In the genomic region with DNA sequence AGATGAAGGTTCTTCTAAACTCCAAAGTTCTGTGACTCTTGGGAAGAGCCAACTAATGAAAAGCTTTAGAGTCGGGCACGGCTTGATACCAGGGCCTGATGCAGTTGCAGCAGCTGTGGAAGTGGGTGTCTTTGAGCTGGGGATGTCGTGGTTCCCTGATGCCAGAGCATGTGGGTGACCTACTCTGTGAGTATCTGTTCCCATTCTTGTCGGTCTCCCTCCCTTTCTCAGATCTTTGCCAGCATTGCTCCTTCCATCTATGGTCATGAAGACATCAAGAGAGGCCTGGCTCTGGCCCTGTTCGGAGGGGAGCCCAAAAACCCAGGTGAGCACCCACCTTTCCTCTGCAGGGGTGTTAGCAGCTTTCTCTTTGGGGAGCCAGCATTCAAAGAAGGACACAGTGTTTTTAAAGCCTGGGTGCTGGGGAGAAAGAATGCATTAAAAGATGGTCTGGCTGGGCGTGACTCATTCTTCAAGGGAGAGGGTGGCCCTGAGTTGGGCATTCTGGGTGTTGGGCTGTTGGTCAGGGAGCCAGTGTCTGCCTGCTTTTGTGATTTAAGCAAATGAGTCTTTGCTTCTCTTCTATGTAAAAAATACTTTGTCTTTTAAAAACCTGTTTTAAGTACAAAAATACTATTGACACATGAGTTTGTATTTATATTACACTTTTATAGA, we compare ENCODE assay signal across 18 cellular contexts.
"Had no signal": no experiment of that assay in that cellular context is flagged by ENCODE, and none has a peak within 500 bp of the region (broad histone marks: within the 10 kb centered on the region; RNA-seq: fewer than 3 reads in every experiment).

No MANE protein-coding gene starts in this region.

- H3K4me3 Mint-ChIP-seq: activated T-helper 17 cell treated with anti-CD3 and anti-CD28 coated beads, Interleukin-2, amount 50 U/mL, for 72 hours; memory B cell; nephron; stimulated activated memory B cell treated with anti-CD40 and anti-IgM and Interleukin-4, amounts not matched to agents 10 μg/mL and 1 μg/mL and 100 μg/mL, for 72 hours; T-cell had no signal

- H3K27ac Mint-ChIP-seq: activated naive CD4-positive, alpha-beta T cell treated with anti-CD3 and anti-CD28 coated beads, Interleukin-2, amount 50 U/mL, for 72 hours; activated T-helper 17 cell treated with anti-CD3 and anti-CD28 coated beads, Interleukin-2, amount 50 U/mL, for 72 hours; memory B cell; nephron; stimulated activated memory B cell treated with anti-CD40 and anti-IgM and Interleukin-4, amounts not matched to agents 10 μg/mL and 1 μg/mL and 100 μg/mL, for 72 hours; T-cell had no signal

- DNase-seq: activated CD4-positive, alpha-beta T cell treated with anti-CD3 and anti-CD28 coated beads for 48 hours; erythroblast; hippocampal formation; occipital lobe; psoas muscle; spleen; stimulated activated CD4-positive, alpha-beta T cell treated with anti-CD3 and anti-CD28 coated beads, Interleukin-1b, Interleukin-23, amount 100 ng/mL, for 48 hours; T-cell had no signal

- ATAC-seq: activated naive CD4-positive, alpha-beta T cell treated with anti-CD3 and anti-CD28 coated beads, Interleukin-2, amount 50 U/mL, for 72 hours; activated T-helper 17 cell treated with anti-CD3 and anti-CD28 coated beads, Interleukin-2, amount 50 U/mL, for 72 hours; psoas muscle; right lobe of liver; stimulated activated memory B cell treated with anti-CD40 and anti-IgM and Interleukin-4, amounts not matched to agents 10 μg/mL and 1 μg/mL and 100 μg/mL, for 72 hours; T-cell had no signal

- H3K27ac ChIP-seq: ascending aorta, cardiac muscle cell, psoas muscle, right lobe of liver, SK-N-MC, spleen, tibial nerve had no signal

- H3K27me3 Mint-ChIP-seq: activated T-helper 17 cell treated with anti-CD3 and anti-CD28 coated beads, Interleukin-2, amount 50 U/mL, for 72 hours; memory B cell; stimulated activated memory B cell treated with anti-CD40 and anti-IgM and Interleukin-4, amounts not matched to agents 10 μg/mL and 1 μg/mL and 100 μg/mL, for 72 hours; T-cell had no signal

- H3K9me3 ChIP-seq: ascending aorta, psoas muscle, right lobe of liver, spleen, tibial nerve had no signal

- H3K9me3 Mint-ChIP-seq: activated naive CD4-positive, alpha-beta T cell treated with anti-CD3 and anti-CD28 coated beads, Interleukin-2, amount 50 U/mL, for 72 hours; activated T-helper 17 cell treated with anti-CD3 and anti-CD28 coated beads, Interleukin-2, amount 50 U/mL, for 72 hours; memory B cell; nephron; stimulated activated memory B cell treated with anti-CD40 and anti-IgM and Interleukin-4, amounts not matched to agents 10 μg/mL and 1 μg/mL and 100 μg/mL, for 72 hours; T-cell had no signal

- H3K4me3 ChIP-seq: ascending aorta, cardiac muscle cell, psoas muscle, right lobe of liver, SK-N-MC, spleen, tibial nerve had no signal

- H3K4me1 ChIP-seq: psoas muscle, tibial nerve had no signal

- H3K4me1 Mint-ChIP-seq: memory B cell, nephron, T-cell had no signal
